9 cellular contexts compared by ENCODE assay signal in the genomic region with DNA sequence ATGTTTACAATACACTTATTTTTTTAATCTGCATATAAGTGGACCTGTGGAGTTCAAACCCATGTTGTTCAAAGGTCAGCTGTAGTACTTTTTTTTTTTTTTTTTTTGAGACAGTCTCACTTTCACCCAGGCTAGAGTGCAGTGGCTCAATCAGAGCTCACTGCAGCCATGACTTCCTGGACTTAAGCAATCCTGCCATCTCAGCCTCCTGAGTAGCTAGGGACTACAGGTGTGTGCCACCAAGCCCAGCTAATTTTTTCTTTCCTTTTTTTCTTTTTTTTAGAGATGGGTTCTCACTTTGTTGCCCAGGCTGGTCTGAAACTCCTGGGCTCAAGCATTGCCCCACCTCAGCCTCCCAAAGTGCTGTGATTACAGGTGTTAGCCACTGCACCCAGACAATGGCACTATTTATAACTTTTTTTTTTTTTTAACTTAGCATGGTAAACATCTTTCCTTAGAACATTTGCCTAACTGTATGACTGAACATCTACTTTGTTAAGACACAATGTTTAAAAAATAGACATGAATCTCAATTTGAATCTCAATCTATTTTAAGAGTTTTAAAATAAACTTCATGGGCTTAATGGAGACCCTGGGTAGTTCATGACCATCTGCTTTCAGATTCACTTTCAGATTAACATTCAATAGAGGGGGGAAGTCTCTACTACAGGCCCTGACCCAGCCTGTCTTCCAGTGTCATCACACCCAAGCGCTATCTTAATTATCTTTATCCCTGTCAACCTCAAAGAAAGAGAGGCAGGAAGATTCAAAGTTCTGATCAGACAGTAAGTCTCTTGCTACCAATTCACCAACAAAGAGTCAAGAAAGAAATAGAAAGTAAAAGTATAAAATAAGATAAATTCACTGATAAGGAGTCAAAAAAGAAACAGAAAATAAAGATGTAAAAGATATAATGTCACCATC.
A peak's percentile ranks its signal among the peaks of the same experiment; 100 is the strongest.
DNase-seq lines count a peak whose midpoint lies in the region; ATAC-seq, FAIRE-seq and TF ChIP-seq lines count a peak whose summit lies in the region.
"Had no signal": no experiment of that assay in that cellular context is flagged by ENCODE, and none has a peak within 500 bp of the region (broad histone marks: within the 10 kb centered on the region; RNA-seq: fewer than 3 reads in every experiment).

No MANE protein-coding gene starts in this region.

- no peak overlapping the region for H3K9ac ChIP-seq in KMS-11

- peaks cover 20% of the 10 kb centered on the region for H3K4me1 ChIP-seq in KMS-11 (ENCODE audit: low read depth, poor library complexity, severe bottlenecking)
- H3K4me1 ChIP-seq: psoas muscle had no signal

- no peaks in the 10 kb centered on the region for H3K27me3 Mint-ChIP-seq in natural killer cell treated with Interleukin-12 subunit alpha and Interleukin-12 subunit beta and Interleukin-15 and Interleukin-18, amount 100 ng/mL, for 72 hours

- no peak overlapping the region for H2AFZ ChIP-seq in KMS-11 (ENCODE audit: low read depth)

- H3K4me2 ChIP-seq in KMS-11, result peak overlapping the region; percentile 39

- peak overlapping the region; percentile 11; the same call in 1 of the 2 replicates for H3K27ac ChIP-seq in KMS-11
- H3K27ac ChIP-seq: psoas muscle had no signal

- peak overlapping the region; percentile 58 for H3K4me3 Mint-ChIP-seq in natural killer cell treated with Interleukin-12 subunit alpha and Interleukin-12 subunit beta and Interleukin-15 and Interleukin-18, amount 100 ng/mL, for 72 hours

- H3K36me3 Mint-ChIP-seq in natural killer cell treated with Interleukin-12 subunit alpha and Interleukin-12 subunit beta and Interleukin-15 and Interleukin-18, amount 100 ng/mL, for 72 hours, result peaks cover 10% of the 10 kb centered on the region

- peak overlapping the region; percentile 67 to 97 for H3K27ac Mint-ChIP-seq in natural killer cell treated with Interleukin-12 subunit alpha and Interleukin-12 subunit beta and Interleukin-15 and Interleukin-18, amount 100 ng/mL, for 72 hours

- no peaks in the 10 kb centered on the region for H3K36me3 ChIP-seq in KMS-11 (ENCODE audit: insufficient read depth)

- no peaks in the 10 kb centered on the region for H3K9me3 Mint-ChIP-seq in natural killer cell treated with Interleukin-12 subunit alpha and Interleukin-12 subunit beta and Interleukin-15 and Interleukin-18, amount 100 ng/mL, for 72 hours

- H3K4me3 ChIP-seq in KMS-11 (IDR thresholded peaks at IDR 0.05; ENCODE audit: insufficient read depth, low read depth, low read length), result no peak overlapping the region
- H3K4me3 ChIP-seq: gastroesophageal sphincter, psoas muscle had no signal

- ATAC-seq in GM19025 (IDR thresholded peaks at IDR 0.05; ENCODE audit: low read depth, unreplicated experiment) (peak; percentile 72), HG02610 (IDR thresholded peaks at IDR 0.05; ENCODE audit: unreplicated experiment) (peak; percentile 94)
- ATAC-seq in natural killer cell treated with Interleukin-12 subunit alpha and Interleukin-12 subunit beta and Interleukin-15 and Interleukin-18, amount 100 ng/mL, for 72 hours, result peak; percentile 80 to 93
- ATAC-seq: gastroesophageal sphincter, psoas muscle had no signal

- no peaks in the 10 kb centered on the region for H4K20me1 ChIP-seq in KMS-11 (ENCODE audit: insufficient read depth)

- TF ChIP-seq CTCF in KMS-11 (conservative IDR thresholded peaks at IDR 0.05; ENCODE audit: low read depth, low read length) (no peak), D721Med (IDR thresholded peaks at IDR 0.05; ENCODE audit: insufficient read depth, missing control alignments) (no peak)

- DNase-seq in natural killer cell treated with Interleukin-12 subunit alpha and Interleukin-12 subunit beta and Interleukin-15 and Interleukin-18, amount 100 ng/mL, for 72 hours (ENCODE audit: low spot score), result no peak
- DNase-seq in hippocampal formation (lab: John Stamatoyannopoulos, UW) (no peak), medulla oblongata (ENCODE audit: extremely low spot score) (no peak), D721Med (ENCODE audit: insufficient read length, low spot score) (no peak)
- DNase-seq: psoas muscle had no signal

- no peaks in the 10 kb centered on the region for H3K27me3 ChIP-seq in KMS-11 (ENCODE audit: insufficient read depth, low read depth)
- H3K27me3 ChIP-seq: gastroesophageal sphincter had no signal

- FAIRE-seq in D721Med (lab: Jason Lieb, UNC), result no peak

- peaks cover 20 to 31% of the 10 kb centered on the region in 2 donors for H3K4me1 Mint-ChIP-seq in natural killer cell treated with Interleukin-12 subunit alpha and Interleukin-12 subunit beta and Interleukin-15 and Interleukin-18, amount 100 ng/mL, for 72 hours (ENCODE audit: low read depth in 2 of 2)

- no peaks in the 10 kb centered on the region for H3K79me2 ChIP-seq in KMS-11 (ENCODE audit: insufficient read depth, low read depth)
